In the genomic region with DNA sequence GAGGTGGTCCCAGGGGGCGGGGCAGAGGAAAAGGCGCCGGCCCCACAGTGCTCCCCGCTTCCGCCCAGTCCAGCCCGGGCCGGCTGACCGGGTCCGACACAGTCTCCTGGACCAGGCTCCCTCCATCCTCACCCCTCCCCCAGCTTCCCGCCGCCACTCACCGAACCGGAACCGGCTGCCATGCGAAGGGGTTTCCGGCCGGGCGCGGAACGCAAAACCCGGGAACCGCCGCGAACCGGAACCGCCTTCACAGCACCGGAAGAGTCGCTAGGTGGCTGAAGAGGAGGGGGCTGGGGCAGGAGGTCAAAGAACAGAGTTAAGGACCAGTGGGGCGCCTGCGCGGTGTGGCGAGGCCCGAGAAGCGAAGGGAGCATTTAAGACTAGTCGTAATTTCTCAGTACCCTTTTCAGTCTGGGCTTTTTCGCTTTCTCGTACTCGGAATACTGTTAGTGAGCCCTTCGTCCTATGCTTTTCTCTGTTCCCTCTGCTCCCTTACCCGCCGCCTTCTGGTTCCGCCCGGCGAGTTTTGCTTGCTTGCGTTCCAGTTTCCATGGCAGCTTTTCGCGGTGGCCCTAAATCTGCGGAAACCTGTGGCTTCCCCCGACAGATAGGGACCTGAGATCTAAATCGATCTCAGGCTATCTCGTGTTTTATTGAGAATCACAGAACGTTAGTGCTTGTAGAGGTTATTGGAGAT, we compare ENCODE assay signal across 1 cellular context.
TF ChIP-seq lines count a peak whose summit lies in the region.

Gene SENP1, minus strand, starts transcription at position 213 of the 697 bp plus-strand sequence. CDS start 4,607 bp downstream, outside the sequence.

TF ChIP-seq in K562, 482 proteins besides CTCF, POLR2A, EP300 and RAD21 (continued from another document and continues in another):
- TF ChIP-seq ZNF639 (CRISPR knock-in tag; conservative IDR thresholded peaks at IDR 0.05 in 1 of 2, IDR thresholded peaks at IDR 0.05 in 1 of 2) (peak in 1 of 2 experiments; percentile 98; a peak in 2 of 4 replicates), RBM22 (IDR thresholded peaks at IDR 0.05; ENCODE audit: low read depth, low read length, poor library complexity, severe bottlenecking) (peak; percentile 79), MTA2 (IDR thresholded peaks at IDR 0.05; ENCODE audit: low read depth) (no peak), CREB1 (IDR thresholded peaks at IDR 0.05) (no peak), CREB1 (CRISPR knock-in tag; IDR thresholded peaks at IDR 0.05) (peak; percentile 34; the same call in 1 of the 2 replicates), SIX5 (IDR thresholded peaks at IDR 0.05; ENCODE audit: borderline replicate concordance in 1 of 2, insufficient read depth in 1 of 2, low read depth in 1 of 2, low read length in 2 of 2) (peak; percentile 47 to 56; a peak in 3 of 4 replicates), NCOA4 (IDR thresholded peaks at IDR 0.05; ENCODE audit: partially characterized antibody) (no peak), AFF1 (IDR thresholded peaks at IDR 0.05; ENCODE audit: low read depth in 1 of 2, partially characterized antibody in 2 of 2) (peak in 1 of 2 experiments; percentile 84), WHSC1 (IDR thresholded peaks at IDR 0.05; ENCODE audit: low read length) (no peak), SMAD1 (IDR thresholded peaks at IDR 0.05; ENCODE audit: low read depth, low read length, partially characterized antibody) (no peak), ZNF764 (CRISPR knock-in tag; IDR thresholded peaks at IDR 0.05; ENCODE audit: low read depth) (no peak), NR2C2 (CRISPR knock-in tag; IDR thresholded peaks at IDR 0.05) (peak; percentile 91), NR2C2 (tag; IDR thresholded peaks at IDR 0.05) (peak; percentile 99), BCLAF1 (IDR thresholded peaks at IDR 0.05; ENCODE audit: borderline replicate concordance in 1 of 2, control insufficient read depth in 1 of 2, low read depth in 2 of 2, low read length in 1 of 2) (peak in 1 of 2 experiments; percentile 61; a peak in 1 of 4 replicates), MNT (conservative IDR thresholded peaks at IDR 0.05) (peak; percentile 55 to 81; a peak in 3 of 4 replicates), MTF1 (CRISPR knock-in tag; IDR thresholded peaks at IDR 0.05; ENCODE audit: borderline replicate concordance) (no peak), HOXB6 (CRISPR knock-in tag; IDR thresholded peaks at IDR 0.05; ENCODE audit: borderline replicate concordance) (no peak), ZNF696 (CRISPR knock-in tag; conservative IDR thresholded peaks at IDR 0.05) (no peak), NFIC (IDR thresholded peaks at IDR 0.05) (peak; percentile 22; the same call in 1 of the 2 replicates), ZNF121 (CRISPR knock-in tag; conservative IDR thresholded peaks at IDR 0.05) (no peak), NR4A1 (CRISPR knock-in tag; IDR thresholded peaks at IDR 0.05) (no peak), NR4A1 (tag; IDR thresholded peaks at IDR 0.05) (0 out of 2 replicates have a peak, but pooled peaks have one; percentile 57), ZNF830 (CRISPR knock-in tag; IDR thresholded peaks at IDR 0.05) (no peak), TGIF2 (CRISPR knock-in tag; IDR thresholded peaks at IDR 0.05) (no peak), ZNF384 (IDR thresholded peaks at IDR 0.05; ENCODE audit: low read depth, low read length) (no peak), ZNF12 (CRISPR knock-in tag; IDR thresholded peaks at IDR 0.05) (no peak), RBM39 (optimal IDR thresholded peaks at IDR 0.05; ENCODE audit: low read depth, low read length) (peak; percentile 66), PTRF (tag; IDR thresholded peaks at IDR 0.05) (no peak), STAT6 (CRISPR knock-in tag; IDR thresholded peaks at IDR 0.05) (no peak), PHTF2 (CRISPR knock-in tag; IDR thresholded peaks at IDR 0.05) (no peak), KLF1 (tag; IDR thresholded peaks at IDR 0.05) (peak; percentile 78; the same call in 1 of the 2 replicates), SP1 (CRISPR knock-in tag; IDR thresholded peaks at IDR 0.05) (peak; percentile 72; the same call in 1 of the 2 replicates), MTA1 (IDR thresholded peaks at IDR 0.05; ENCODE audit: borderline replicate concordance) (no peak), SMARCB1 (IDR thresholded peaks at IDR 0.05; ENCODE audit: insufficient read length, low read depth) (no peak), CEBPG (CRISPR knock-in tag; IDR thresholded peaks at IDR 0.05) (no peak), CEBPG (tag; conservative IDR thresholded peaks at IDR 0.05 in 1 of 2, IDR thresholded peaks at IDR 0.05 in 1 of 2) (no peak), CSDE1 (IDR thresholded peaks at IDR 0.05) (no peak), DIDO1 (tag; IDR thresholded peaks at IDR 0.05; ENCODE audit: low read depth) (peak; percentile 99), DNMT1 (IDR thresholded peaks at IDR 0.05) (no peak; the same call in 1 of the 2 replicates), MAZ (CRISPR knock-in tag; conservative IDR thresholded peaks at IDR 0.05 in 1 of 2, IDR thresholded peaks at IDR 0.05 in 1 of 2) (peak; percentile 91 to 95), ZNF175 (CRISPR knock-in tag; IDR thresholded peaks at IDR 0.05; ENCODE audit: low read depth) (no peak), U2AF1 (optimal IDR thresholded peaks at IDR 0.05; ENCODE audit: low read depth, low read length) (peak; percentile 83), MECOM (CRISPR knock-in tag; IDR thresholded peaks at IDR 0.05) (no peak), GATAD2A (IDR thresholded peaks at IDR 0.05) (no peak)
- TF ChIP-seq, protein P1, sequence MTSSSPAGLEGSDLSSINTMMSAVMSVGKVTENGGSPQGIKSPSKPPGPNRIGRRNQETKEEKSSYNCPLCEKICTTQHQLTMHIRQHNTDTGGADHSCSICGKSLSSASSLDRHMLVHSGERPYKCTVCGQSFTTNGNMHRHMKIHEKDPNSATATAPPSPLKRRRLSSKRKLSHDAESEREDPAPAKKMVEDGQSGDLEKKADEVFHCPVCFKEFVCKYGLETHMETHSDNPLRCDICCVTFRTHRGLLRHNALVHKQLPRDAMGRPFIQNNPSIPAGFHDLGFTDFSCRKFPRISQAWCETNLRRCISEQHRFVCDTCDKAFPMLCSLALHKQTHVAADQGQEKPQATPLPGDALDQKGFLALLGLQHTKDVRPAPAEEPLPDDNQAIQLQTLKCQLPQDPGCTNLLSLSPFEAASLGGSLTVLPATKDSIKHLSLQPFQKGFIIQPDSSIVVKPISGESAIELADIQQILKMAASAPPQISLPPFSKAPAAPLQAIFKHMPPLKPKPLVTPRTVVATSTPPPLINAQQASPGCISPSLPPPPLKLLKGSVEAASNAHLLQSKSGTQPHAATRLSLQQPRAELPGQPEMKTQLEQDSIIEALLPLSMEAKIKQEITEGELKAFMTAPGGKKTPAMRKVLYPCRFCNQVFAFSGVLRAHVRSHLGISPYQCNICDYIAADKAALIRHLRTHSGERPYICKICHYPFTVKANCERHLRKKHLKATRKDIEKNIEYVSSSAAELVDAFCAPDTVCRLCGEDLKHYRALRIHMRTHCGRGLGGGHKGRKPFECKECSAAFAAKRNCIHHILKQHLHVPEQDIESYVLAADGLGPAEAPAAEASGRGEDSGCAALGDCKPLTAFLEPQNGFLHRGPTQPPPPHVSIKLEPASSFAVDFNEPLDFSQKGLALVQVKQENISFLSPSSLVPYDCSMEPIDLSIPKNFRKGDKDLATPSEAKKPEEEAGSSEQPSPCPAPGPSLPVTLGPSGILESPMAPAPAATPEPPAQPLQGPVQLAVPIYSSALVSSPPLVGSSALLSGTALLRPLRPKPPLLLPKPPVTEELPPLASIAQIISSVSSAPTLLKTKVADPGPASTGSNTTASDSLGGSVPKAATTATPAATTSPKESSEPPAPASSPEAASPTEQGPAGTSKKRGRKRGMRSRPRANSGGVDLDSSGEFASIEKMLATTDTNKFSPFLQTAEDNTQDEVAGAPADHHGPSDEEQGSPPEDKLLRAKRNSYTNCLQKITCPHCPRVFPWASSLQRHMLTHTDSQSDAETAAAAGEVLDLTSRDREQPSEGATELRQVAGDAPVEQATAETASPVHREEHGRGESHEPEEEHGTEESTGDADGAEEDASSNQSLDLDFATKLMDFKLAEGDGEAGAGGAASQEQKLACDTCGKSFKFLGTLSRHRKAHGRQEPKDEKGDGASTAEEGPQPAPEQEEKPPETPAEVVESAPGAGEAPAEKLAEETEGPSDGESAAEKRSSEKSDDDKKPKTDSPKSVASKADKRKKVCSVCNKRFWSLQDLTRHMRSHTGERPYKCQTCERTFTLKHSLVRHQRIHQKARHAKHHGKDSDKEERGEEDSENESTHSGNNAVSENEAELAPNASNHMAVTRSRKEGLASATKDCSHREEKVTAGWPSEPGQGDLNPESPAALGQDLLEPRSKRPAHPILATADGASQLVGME (CRISPR knock-in tag; IDR thresholded peaks at IDR 0.05), result 0 out of 2 replicates have a peak, but pooled peaks have one; percentile 66
